Comparison of ENCODE assay signal across 11 cellular contexts in genomic region chr11:11391796-11392195, GRCh38. TPM values are rescaled to one million over a fixed set of nuclear protein-coding genes. Genes with fewer than 3 reads are reported as not detected.
DNase-seq lines count a peak whose midpoint lies in the region; ATAC-seq, FAIRE-seq and TF ChIP-seq lines count a peak whose summit lies in the region.
"Had no signal": no experiment of that assay in that cellular context is flagged by ENCODE, and none has a peak within 500 bp of the region (broad histone marks: within the 10 kb centered on the region; RNA-seq: fewer than 3 reads in every experiment).

No MANE protein-coding gene starts in this region.

- H3K79me2 ChIP-seq in GM23248 (ENCODE audit: insufficient read depth), result no peaks in the 10 kb centered on the region
- H3K79me2 ChIP-seq in SK-N-SH (ENCODE audit: insufficient read depth), result no peaks in the 10 kb centered on the region
- no peaks in the 10 kb centered on the region for H3K79me2 ChIP-seq in smooth muscle cell (ENCODE audit: low read depth)
- H3K79me2 ChIP-seq in HepG2 (ENCODE audit: insufficient read depth, low read length), result no peaks in the 10 kb centered on the region

- TF ChIP-seq EP300 in SK-N-SH (IDR thresholded peaks at IDR 0.05; ENCODE audit: borderline replicate concordance in 1 of 2, low read depth in 1 of 2, low read length in 1 of 2) (no peak), HepG2 (IDR thresholded peaks at IDR 0.05; ENCODE audit: low read depth in 2 of 2, low read length in 2 of 2) (no peak), HepG2 (CRISPR knock-in tag; IDR thresholded peaks at IDR 0.05; ENCODE audit: borderline replicate concordance) (no peak)

- in situ Hi-C loops in GM23248 (cut with MboI), result no loop called here
- in situ Hi-C loops in HepG2 (cut with HindIII; ENCODE audit: extremely low pct_ligation_motif_present, low pct_unique_long_range_greater_than_20kb), result no loop called here

- no peaks in the 10 kb centered on the region for H3K9me2 ChIP-seq in GM23248 (ENCODE audit: insufficient read depth)
- H3K9me2 ChIP-seq in SK-N-SH, result no peaks in the 10 kb centered on the region

- no peak for ATAC-seq in HepG2

- H3K4me1 ChIP-seq in GM23248 (ENCODE audit: insufficient read depth), result peaks cover 22% of the 10 kb centered on the region
- H3K4me1 ChIP-seq in SK-N-SH (ENCODE audit: control insufficient read depth in 1 of 2, insufficient read depth in 2 of 2, low read depth in 1 of 2, low read length in 1 of 2), result peaks cover 0 to 3% of the 10 kb centered on the region in 2 experiments; a peak in 1 of 4 replicates
- peaks cover 4% of the 10 kb centered on the region for H3K4me1 ChIP-seq in smooth muscle cell (ENCODE audit: low read depth)
- H3K4me1 ChIP-seq in HepG2 (ENCODE audit: insufficient read depth, low read length), result no peaks in the 10 kb centered on the region

- TF ChIP-seq RAD21 in SK-N-SH (IDR thresholded peaks at IDR 0.05; ENCODE audit: low read length), result no peak
- no peak for TF ChIP-seq RAD21 in HepG2 (CRISPR knock-in tag; IDR thresholded peaks at IDR 0.05)

- H2AFZ ChIP-seq in GM23248 (peak overlapping the region; percentile 30; the same call in 1 of the 2 replicates), SK-N-SH (ENCODE audit: low read depth) (no peak overlapping the region), smooth muscle cell (ENCODE audit: low read depth) (no peak overlapping the region), HepG2 (ENCODE audit: low read length) (no peak overlapping the region)

- H3K4me2 ChIP-seq in GM23248 (ENCODE audit: unreplicated experiment), result peak overlapping the region; percentile 41
- no peak overlapping the region for H3K4me2 ChIP-seq in SK-N-SH
- no peak overlapping the region for H3K4me2 ChIP-seq in smooth muscle cell
- no peak overlapping the region for H3K4me2 ChIP-seq in HepG2 (ENCODE audit: low read depth, low read length)

- H3K27me3 ChIP-seq in GM23248 (replicated peaks; ENCODE audit: insufficient read depth) (no peaks in the 10 kb centered on the region), SK-N-SH (ENCODE audit: insufficient read depth) (no peaks in the 10 kb centered on the region), smooth muscle cell (ENCODE audit: low read depth) (no peaks in the 10 kb centered on the region), HepG2 (ENCODE audit: control insufficient read depth in 1 of 2, insufficient read depth in 2 of 2, low read length in 2 of 2) (peaks cover 0 to 7% of the 10 kb centered on the region in 2 experiments; a peak in 3 of 5 replicates)

- DNase-seq in GM23248 (peak; percentile 93), SK-N-SH (no peak), fibroblast of villous mesenchyme (ENCODE audit: low read depth) (peak; percentile 81), smooth muscle cell (lab: John Stamatoyannopoulos, UW; ENCODE audit: unreplicated experiment) (no peak), cerebellar cortex (ENCODE audit: low spot score) (no peak), activated gamma-delta T cell treated with Interleukin-2 at 50 U/mL for 16 hours (no peak), HepG2 (ENCODE audit: low spot score) (no peak), NCI-H1694 (lab: John Stamatoyannopoulos, UW) (no peak)
- DNase-seq: activated naive CD4-positive, alpha-beta T cell; NCI-H510A treated with DMSO at 0.1 percent for 48 hours had no signal

- no peaks in the 10 kb centered on the region for H3K36me3 ChIP-seq in GM23248 (ENCODE audit: low read depth)
- no peaks in the 10 kb centered on the region for H3K36me3 ChIP-seq in SK-N-SH (replicated peaks in 1 of 2; ENCODE audit: control insufficient read depth in 1 of 2, insufficient read depth in 2 of 2, low read length in 1 of 2)
- H3K36me3 ChIP-seq in smooth muscle cell (ENCODE audit: low read depth), result no peaks in the 10 kb centered on the region
- H3K36me3 ChIP-seq in HepG2 (replicated peaks in 1 of 2; ENCODE audit: control insufficient read depth in 1 of 2, insufficient read depth in 2 of 2, low read length in 2 of 2), result no peaks in the 10 kb centered on the region
- H3K36me3 ChIP-seq: neutrophil had no signal

- H3K9ac ChIP-seq in GM23248 (peak overlapping the region; percentile 63), SK-N-SH (no peak overlapping the region), smooth muscle cell (ENCODE audit: low read depth) (no peak overlapping the region), HepG2 (ENCODE audit: insufficient read depth, low read depth, low read length) (no peak overlapping the region)

- CTCF ChIA-PET in SK-N-SH (lab: Yijun Ruan, JAX) (no interaction called here), HepG2 (lab: Yijun Ruan, JAX; ENCODE audit: low intra/inter-chr PET ratio, low total read pairs) (no interaction called here)

- H4K20me1 ChIP-seq in GM23248 (ENCODE audit: insufficient read depth), result no peaks in the 10 kb centered on the region
- H4K20me1 ChIP-seq in SK-N-SH (ENCODE audit: insufficient read depth), result no peaks in the 10 kb centered on the region
- H4K20me1 ChIP-seq in smooth muscle cell (ENCODE audit: low read depth), result peaks cover 2% of the 10 kb centered on the region
- H4K20me1 ChIP-seq in HepG2 (ENCODE audit: insufficient read depth, low read length), result no peaks in the 10 kb centered on the region

- peak overlapping the region; percentile 67 for H3K27ac ChIP-seq in GM23248
- H3K27ac ChIP-seq in SK-N-SH (ENCODE audit: low read depth in 2 of 2, low read length in 1 of 2), result no peak overlapping the region
- peak overlapping the region; percentile 20 for H3K27ac ChIP-seq in smooth muscle cell (ENCODE audit: low read depth)
- no peak overlapping the region for H3K27ac ChIP-seq in HepG2 (ENCODE audit: extremely low read length, insufficient read depth, low read length)
- H3K27ac ChIP-seq: neutrophil had no signal

- peaks cover 25% of the 10 kb centered on the region for H3F3A ChIP-seq in GM23248 (ENCODE audit: insufficient read depth)
- H3F3A ChIP-seq in SK-N-SH (replicated peaks; ENCODE audit: insufficient read depth), result no peaks in the 10 kb centered on the region
- H3F3A ChIP-seq in smooth muscle cell (ENCODE audit: low read depth), result no peaks in the 10 kb centered on the region

- no peak for TF ChIP-seq POLR2A in HepG2 (IDR thresholded peaks at IDR 0.05; ENCODE audit: insufficient read depth in 1 of 2, low read depth in 2 of 2, low read length in 2 of 2)

- no TSS peak for BruUV-seq in HepG2 (replicated peaks; lab: Mats Ljungman, UMichigan)

- intact Hi-C loops in HepG2 (cut with micrococcal nuclease; ENCODE audit: unreplicated experiment), result no loop called here

- TF ChIP-seq CTCF in SK-N-SH (IDR thresholded peaks at IDR 0.05) (no peak), fibroblast of villous mesenchyme (IDR thresholded peaks at IDR 0.05; ENCODE audit: insufficient read depth, low read depth, low read length) (no peak), smooth muscle cell (IDR thresholded peaks at IDR 0.05; ENCODE audit: borderline replicate concordance, insufficient read depth, poor library complexity, severe bottlenecking) (no peak), HepG2 (CRISPR knock-in tag; IDR thresholded peaks at IDR 0.05) (no peak)

- H3K4me3 ChIP-seq in GM23248 (peak overlapping the region; percentile 27; the same call in 1 of the 2 replicates), SK-N-SH (ENCODE audit: low read depth in 2 of 2, low read length in 1 of 2) (no peak overlapping the region), fibroblast of villous mesenchyme (ENCODE audit: low read depth, low read length) (no peak overlapping the region), smooth muscle cell (no peak overlapping the region), HepG2 (replicated peaks in 1 of 3; ENCODE audit: insufficient read depth in 1 of 3, low read depth in 2 of 3, low read length in 3 of 3) (no peak overlapping the region)

- FAIRE-seq in HepG2 (lab: Jason Lieb, UNC), result no peak

- H3K9me3 ChIP-seq in GM23248 (ENCODE audit: low read depth) (no peaks in the 10 kb centered on the region), SK-N-SH (no peaks in the 10 kb centered on the region), smooth muscle cell (replicated peaks; ENCODE audit: low read depth) (no peaks in the 10 kb centered on the region), HepG2 (ENCODE audit: low read length) (no peaks in the 10 kb centered on the region)
- H3K9me3 ChIP-seq: neutrophil had no signal

- WGBS in GM23248 (ENCODE audit: low coverage in 1 of 2, low lambda C conversion rate in 2 of 2, missing lambda C conversion rate in 2 of 2), 2 experiments, result 19 to 22% methylated on average over 8 of the region's 8 CpGs
- WGBS in SK-N-SH (ENCODE audit: low lambda C conversion rate), result 58% methylated on average over 6 of the region's 8 CpGs
- 55% methylated on average over 8 of the region's 8 CpGs for WGBS in smooth muscle cell (ENCODE audit: low lambda C conversion rate)
- WGBS in HepG2 (ENCODE audit: low lambda C conversion rate), result 40% methylated on average over 5 of the region's 8 CpGs

- POLR2A ChIA-PET in SK-N-SH (lab: Yijun Ruan, JAX) (no interaction called here), HepG2 (lab: Yijun Ruan, JAX) (no interaction called here)

RNA-seq across cellular contexts. Expression of gene CSNK2A3, which starts 38.7 kb away (rescaled TPM):
- total RNA-seq in GM23248 (2014; rRNA removed; shearing (Covaris generic)), result 2.5 and 3.3 TPM in 2 replicates
- polyA plus RNA-seq in GM23248 (2016; fragmentation: Nextera tagmentation; extraction: Ambion mirVana) (0.73 TPM in 1 of 2 replicates, not detected in the other), SK-N-SH (2012; rRNA removed) (0.31 and 0.97 TPM in 2 replicates), smooth muscle cell (1.0 and 1.6 TPM in 2 replicates), HepG2 (2011; rRNA removed) (1.5 and 1.7 TPM in 2 replicates)
- polyA plus RNA-seq in SK-N-SH (2012; cell fraction: cytosol; rRNA removed), result 1.6 and 3.2 TPM in 2 replicates
- polyA plus RNA-seq in SK-N-SH (2012; cell fraction: nucleus; rRNA removed), result 0.35 and 1.2 TPM in 2 replicates
- total RNA-seq in fibroblast of villous mesenchyme (2.3 and 3.9 TPM in 2 replicates), smooth muscle cell (1.1 and 2.2 TPM in 2 replicates), HepG2 (2016; rRNA removed; fragmentation: Illumina TruSeq; extraction: Trizol) (3.5 and 5.4 TPM in 2 replicates)
- total RNA-seq in HepG2 (2016; cell fraction: cytosol; rRNA removed; fragmentation: Illumina TruSeq; extraction: Trizol; ENCODE audit: low read depth), result 1.6 and 2.0 TPM in 2 replicates
- 3.4 and 4.2 TPM in 2 replicates for total RNA-seq in HepG2 (2016; cell fraction: insoluble cytoplasmic fraction; rRNA removed; fragmentation: Illumina TruSeq; extraction: Trizol)
- total RNA-seq in HepG2 (2016; cell fraction: membrane; rRNA removed; fragmentation: Illumina TruSeq; extraction: Trizol), result 1.6 and 2.3 TPM in 2 replicates
- 0.90 and 1.8 TPM in 2 replicates for total RNA-seq in HepG2 (2016; cell fraction: nucleus; rRNA removed; fragmentation: Illumina TruSeq; extraction: Trizol)
- polyA plus RNA-seq in HepG2 (2011; cell fraction: cytosol; rRNA removed), result 0.98 and 3.8 TPM in 2 replicates
- 0.71 and 1.1 TPM in 2 replicates for polyA plus RNA-seq in HepG2 (2011; cell fraction: nucleus; rRNA removed)
- 10.7 and 12.4 TPM in 2 replicates for polyA plus RNA-seq in HepG2 (2012)
- polyA plus RNA-seq in HepG2 (2016; cell fraction: cytosol; fragmentation: Illumina TruSeq; extraction: Trizol; ENCODE audit: low read depth), result 0.42 TPM in 2 replicates
- polyA plus RNA-seq in HepG2 (2016; cell fraction: insoluble cytoplasmic fraction; fragmentation: Illumina TruSeq; extraction: Trizol; ENCODE audit: low read depth), result 2.2 and 3.1 TPM in 2 replicates
- polyA plus RNA-seq in HepG2 (2016; cell fraction: membrane; fragmentation: Illumina TruSeq; extraction: Trizol; ENCODE audit: low read depth), result 0.63 and 0.72 TPM in 2 replicates
- 1.2 and 2.1 TPM in 2 replicates for polyA plus RNA-seq in HepG2 (2016; cell fraction: nucleus; fragmentation: Illumina TruSeq; extraction: Trizol; ENCODE audit: insufficient read depth, low read depth)
- 0.50 and 1.2 TPM in 2 replicates for polyA minus RNA-seq in HepG2 (2011; rRNA and poly(A)+ RNA removed; ENCODE audit: low replicate concordance)
- 1.9 and 3.0 TPM in 2 replicates for polyA minus RNA-seq in HepG2 (2011; cell fraction: cytosol; rRNA and poly(A)+ RNA removed)
- 1.7 and 3.0 TPM in 2 replicates for polyA minus RNA-seq in HepG2 (2011; cell fraction: nucleus; rRNA and poly(A)+ RNA removed)

Comparison
In these comparisons a context has a peak if more than half of its experiments do, and no peak if none do; other contexts are left out.
1. DNase-seq: peak in GM23248 (single experiment) and fibroblast of villous mesenchyme (single experiment); none in SK-N-SH (single experiment), smooth muscle cell (single experiment), cerebellar cortex (single experiment), activated gamma-delta T cell treated with Interleukin-2 at 50 U/mL for 16 hours (single experiment), HepG2 (single experiment) and NCI-H1694 (single experiment).
2. H3K27ac ChIP-seq: peak in GM23248 (single experiment) and smooth muscle cell (single experiment); none in SK-N-SH (0 of 2) and HepG2 (single experiment).